Comparison of ENCODE assay signal across 29 cellular contexts in genomic region chr17:57745242-57745641, GRCh38. TPM values are rescaled to one million over a fixed set of nuclear protein-coding genes. Genes with fewer than 3 reads are reported as not detected.
DNase-seq lines count a peak whose midpoint lies in the region; FAIRE-seq and TF ChIP-seq lines count a peak whose summit lies in the region.
"Had no signal": no experiment of that assay in that cellular context is flagged by ENCODE, and none has a peak within 500 bp of the region (broad histone marks: within the 10 kb centered on the region; RNA-seq: fewer than 3 reads in every experiment).

Gene CCDC182 (minus strand): TSS chr17:57745299. CDS start chr17:57745272, 27 bp downstream.

- H3K79me1 ChIP-seq in trophoblast cell (ENCODE audit: low read length) = peaks cover 3% of the 10 kb centered on the region

- POLR2A ChIA-PET in activated CD4-positive, alpha-beta memory T cell treated with anti-CD3 and anti-CD28 coated beads, Interleukin-2, amount 10 ng/mL, durations not matched to agents 7 days and 5 days (lab: Charles Lee) = no interaction called here

- H3K4me3 ChIP-seq in BLaER1 (no peak within 1 kb of the TSS), WERI-Rb-1 (ENCODE audit: low read depth, low read length) (no peak within 1 kb of the TSS), trophoblast cell (ENCODE audit: low read depth, low read length) (no peak within 1 kb of the TSS)
- H3K4me3 ChIP-seq: SJCRH30 had no signal

- no CpG with 5 or more reads among the region's 4 CpGs for WGBS in trophoblast cell (ENCODE audit: extremely low coverage, insufficient coverage, insufficient read length)

- H3K27ac ChIP-seq in BLaER1 (peak within 1 kb of the TSS; percentile 88; the same call in 1 of the 2 replicates), WERI-Rb-1 (peak within 1 kb of the TSS; percentile 3; the same call in 1 of the 2 replicates), trophoblast cell (ENCODE audit: low read depth, low read length) (no peak within 1 kb of the TSS)
- H3K27ac ChIP-seq: SJCRH30 had no signal

- H3K9ac ChIP-seq in BLaER1 (no peak within 1 kb of the TSS), trophoblast cell (ENCODE audit: low read length) (no peak within 1 kb of the TSS)

- no peaks in the 10 kb centered on the region for H3K27me3 ChIP-seq in BLaER1
- no peaks in the 10 kb centered on the region for H3K27me3 ChIP-seq in WERI-Rb-1 (ENCODE audit: insufficient read depth, low read depth, severe bottlenecking)
- H3K27me3 ChIP-seq in trophoblast cell (ENCODE audit: insufficient read depth, low read length) = no peaks in the 10 kb centered on the region
- H3K27me3 ChIP-seq: SJCRH30 had no signal

- no peak within 1 kb of the TSS for H2BK120ac ChIP-seq in trophoblast cell (ENCODE audit: insufficient read depth, low read length, poor library complexity)

- no peak within 1 kb of the TSS for H2BK12ac ChIP-seq in trophoblast cell (ENCODE audit: low read length)

- no peak within 1 kb of the TSS for H4K12ac ChIP-seq in trophoblast cell (ENCODE audit: low read depth, low read length)

- H2AK5ac ChIP-seq in trophoblast cell (ENCODE audit: low read length) = no peak within 1 kb of the TSS

- H3K36me3 ChIP-seq in BLaER1 (peaks cover 15% of the 10 kb centered on the region), WERI-Rb-1 (no peaks in the 10 kb centered on the region), trophoblast cell (ENCODE audit: control insufficient read depth in 1 of 2, insufficient read depth in 2 of 2, low read length in 2 of 2) (no peaks in the 10 kb centered on the region)
- H3K36me3 ChIP-seq: SJCRH30 had no signal

- TF ChIP-seq CTCF in WERI-Rb-1 (IDR thresholded peaks at IDR 0.05; ENCODE audit: low read depth, low read length) = no peak

- no peak within 1 kb of the TSS for H3K4me3 Mint-ChIP-seq in activated CD4-positive, alpha-beta memory T cell treated with anti-CD3 and anti-CD28 coated beads, Interleukin-2, amount 10 ng/mL, durations not matched to agents 7 days and 5 days
- H3K4me3 Mint-ChIP-seq: CD4-positive, alpha-beta memory T cell had no signal

- H3K9me3 ChIP-seq in BLaER1 (peaks cover 6% of the 10 kb centered on the region; the same call in 1 of the 2 replicates), WERI-Rb-1 (ENCODE audit: severe bottlenecking) (peaks cover 4% of the 10 kb centered on the region), trophoblast cell (ENCODE audit: insufficient read depth, low read depth, low read length) (no peaks in the 10 kb centered on the region)
- H3K9me3 ChIP-seq: SJCRH30 had no signal

- H4K20me1 ChIP-seq in BLaER1 = no peaks in the 10 kb centered on the region

- no peak for TF ChIP-seq POLR2A in H54 (IDR thresholded peaks at IDR 0.05; ENCODE audit: low read depth, low read length)

- no peaks in the 10 kb centered on the region for H3K36me3 Mint-ChIP-seq in activated CD4-positive, alpha-beta memory T cell treated with anti-CD3 and anti-CD28 coated beads, Interleukin-2, amount 10 ng/mL, durations not matched to agents 7 days and 5 days (ENCODE audit: low read depth)
- H3K36me3 Mint-ChIP-seq: CD4-positive, alpha-beta memory T cell had no signal

- H3K9me3 Mint-ChIP-seq in activated CD4-positive, alpha-beta memory T cell treated with anti-CD3 and anti-CD28 coated beads, Interleukin-2, amount 10 ng/mL, durations not matched to agents 7 days and 5 days = no peaks in the 10 kb centered on the region
- H3K9me3 Mint-ChIP-seq: CD4-positive, alpha-beta memory T cell had no signal

- H4K91ac ChIP-seq in trophoblast cell (ENCODE audit: low read depth, low read length) = peak within 1 kb of the TSS; percentile 41

- peaks cover 15% of the 10 kb centered on the region for H3K27me3 Mint-ChIP-seq in activated CD4-positive, alpha-beta memory T cell treated with anti-CD3 and anti-CD28 coated beads, Interleukin-2, amount 10 ng/mL, durations not matched to agents 7 days and 5 days

- H4K8ac ChIP-seq in trophoblast cell (ENCODE audit: low read depth, low read length) = no peak within 1 kb of the TSS

- H3K4me1 Mint-ChIP-seq in activated CD4-positive, alpha-beta memory T cell treated with anti-CD3 and anti-CD28 coated beads, Interleukin-2, amount 10 ng/mL, durations not matched to agents 7 days and 5 days = peaks cover 8% of the 10 kb centered on the region

- H2AFZ ChIP-seq in trophoblast cell (ENCODE audit: insufficient read depth, low read length, poor library complexity) = no peak within 1 kb of the TSS

- H2BK5ac ChIP-seq in trophoblast cell (ENCODE audit: low read depth, low read length, poor library complexity) = no peak within 1 kb of the TSS

- CTCF ChIA-PET in activated CD4-positive, alpha-beta memory T cell treated with anti-CD3 and anti-CD28 coated beads, Interleukin-2, amount 10 ng/mL, durations not matched to agents 7 days and 5 days (lab: Charles Lee) = interaction anchor here (3.4 kb wide), 1 partner anchor 502 kb away, joined by 48 read pairs; no protein-coding TSS in a partner anchor

- H3K14ac ChIP-seq in trophoblast cell (ENCODE audit: low read length) = no peak within 1 kb of the TSS

- no peak within 1 kb of the TSS for H3K27ac Mint-ChIP-seq in activated CD4-positive, alpha-beta memory T cell treated with anti-CD3 and anti-CD28 coated beads, Interleukin-2, amount 10 ng/mL, durations not matched to agents 7 days and 5 days
- H3K27ac Mint-ChIP-seq: CD4-positive, alpha-beta memory T cell had no signal

- H3K4me1 ChIP-seq in BLaER1 = peaks cover 82% of the 10 kb centered on the region
- H3K4me1 ChIP-seq in trophoblast cell (ENCODE audit: control insufficient read depth in 1 of 2, insufficient read depth in 2 of 2, low read length in 2 of 2) = peaks cover 1 to 2% of the 10 kb centered on the region in 2 experiments

- FAIRE-seq in H54 (lab: Jason Lieb, UNC) = no peak
- FAIRE-seq: HepG2 had no signal

- DNase-seq in MV-4-11 (lab: John Stamatoyannopoulos, UW) = peak; percentile 65
- DNase-seq in WERI-Rb-1 = no peak
- no peak for DNase-seq in trophoblast cell
- DNase-seq in H54 (ENCODE audit: insufficient read length, low spot score) = no peak
- DNase-seq in A172 (ENCODE audit: low spot score) = no peak
- DNase-seq in medulla oblongata (ENCODE audit: extremely low spot score) = no peak
- DNase-seq in activated CD4-positive, alpha-beta memory T cell treated with anti-CD3 and anti-CD28 coated beads, Interleukin-2, amount 10 ng/mL, durations not matched to agents 7 days and 5 days = no peak
- DNase-seq: 8988T; CD4-positive, alpha-beta memory T cell; COR-L47; DMS53; Kasumi-1; NCI-H1048; NCI-H1417 treated with DMSO at 0.1 percent for 48 hours; NCI-H1694 treated with DMSO at 0.1 percent for 48 hours; NCI-H2081; NCI-H2227 treated with DMSO at 0.1 percent for 48 hours; NCI-H526 treated with DMSO at 0.1 percent for 48 hours; PC-3; SJCRH30 had no signal

- H3K4me2 ChIP-seq in BLaER1 = peak within 1 kb of the TSS; percentile 82
- H3K4me2 ChIP-seq in trophoblast cell (ENCODE audit: low read length) = no peak within 1 kb of the TSS

- H3K4ac ChIP-seq in trophoblast cell (ENCODE audit: low read depth, low read length) = no peak within 1 kb of the TSS

- H3K23ac ChIP-seq in trophoblast cell (ENCODE audit: low read length) = no peak within 1 kb of the TSS

- H3K79me2 ChIP-seq in trophoblast cell (ENCODE audit: control insufficient read depth, insufficient read depth, low read length, poor library complexity) = no peaks in the 10 kb centered on the region

- H3K18ac ChIP-seq in trophoblast cell (ENCODE audit: low read length) = no peak within 1 kb of the TSS

RNA-seq across cellular contexts. Expression of gene CCDC182, which starts in this region (rescaled TPM):
- polyA plus RNA-seq in trophoblast cell (2013) = 0.05 TPM in 1 of 2 replicates, not detected in the other
- total RNA-seq in A172 (2014; rRNA removed; shearing (Covaris generic)) = not detected in 2 replicates
- not detected for total RNA-seq in activated CD4-positive, alpha-beta memory T cell treated with anti-CD3 and anti-CD28 coated beads, Interleukin-2, amount 10 ng/mL, durations not matched to agents 7 days and 5 days
- total RNA-seq: CD4-positive, alpha-beta memory T cell; Daoy; G401; H4; HepG2; HT1080; M059J; NCI-H460; PC-3; SJCRH30 had no signal
- polyA plus RNA-seq: BJ; CD4-positive, alpha-beta memory T cell; HepG2 had no signal
